27 cellular contexts compared by ENCODE assay signal in the genomic region with DNA sequence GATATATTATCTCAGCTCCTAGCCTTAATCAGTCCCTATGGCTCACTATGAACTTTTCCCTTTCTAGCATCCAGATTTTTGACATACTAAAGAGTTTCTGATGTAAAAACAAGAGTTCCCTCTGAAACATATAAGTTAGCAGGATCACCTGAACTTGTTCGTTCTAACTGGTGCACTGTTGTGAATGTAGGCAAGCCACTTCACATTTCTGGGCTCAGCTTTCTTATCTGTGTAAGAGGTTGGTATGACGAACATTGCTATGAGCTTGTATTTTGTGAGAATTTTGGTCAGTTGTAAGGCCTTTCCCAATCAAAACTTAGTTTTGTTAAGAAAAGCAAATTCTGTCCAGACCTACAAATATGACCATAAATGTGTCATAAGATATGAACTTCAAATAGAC. TPM values are rescaled to one million over a fixed set of nuclear protein-coding genes. Genes with fewer than 3 reads are reported as not detected.
"Had no signal": no experiment of that assay in that cellular context is flagged by ENCODE, and none has a peak within 500 bp of the region (broad histone marks: within the 10 kb centered on the region; RNA-seq: fewer than 3 reads in every experiment).

No MANE protein-coding gene starts in this region.

- H3K4me3 ChIP-seq: esophagus muscularis mucosa, gastrocnemius medialis, lung, ovary, sigmoid colon, tibial nerve had no signal

- H3K9me3 ChIP-seq: esophagus muscularis mucosa, gastrocnemius medialis, neutrophil, ovary, sigmoid colon, tibial nerve had no signal

- ATAC-seq: activated CD4-positive, alpha-beta T cell treated with anti-CD3 and anti-CD28 coated beads for 36 hours; activated CD8-positive, alpha-beta memory T cell treated with anti-CD3 and anti-CD28 coated beads, Interleukin-2, amount 10 ng/mL, durations not matched to agents 7 days and 5 days; activated CD8-positive, alpha-beta T cell treated with anti-CD3 and anti-CD28 coated beads, Interleukin-2, amount 10 ng/mL, durations not matched to agents 7 days and 5 days; activated naive CD4-positive, alpha-beta T cell treated with anti-CD3 and anti-CD28 coated beads, Interleukin-2, amount 50 U/mL, for 72 hours; gastrocnemius medialis; left lobe of liver; stimulated activated effector memory CD8-positive, alpha-beta T cell treated with anti-CD3 and anti-CD28 coated beads, Interleukin-12 subunit alpha, Interleukin-12 subunit beta, amount 100 ng/mL, for 72 hours; stimulated activated naive CD8-positive, alpha-beta T cell treated with anti-CD3 and anti-CD28 coated beads, Interleukin-15, amount 100 ng/mL, for 72 hours had no signal

- H3K36me3 ChIP-seq: esophagus muscularis mucosa, gastrocnemius medialis, neutrophil, ovary, sigmoid colon, tibial nerve had no signal

- H3K27ac ChIP-seq: esophagus muscularis mucosa, gastrocnemius medialis, neutrophil, ovary, sigmoid colon, tibial nerve had no signal

- DNase-seq: activated CD4-positive, alpha-beta T cell treated with anti-CD3 and anti-CD28 coated beads for 36 hours; activated CD4-positive, CD25-positive, alpha-beta regulatory T cell; activated CD8-positive, alpha-beta memory T cell treated with anti-CD3 and anti-CD28 coated beads, Interleukin-2, amount 10 ng/mL, durations not matched to agents 7 days and 5 days; activated CD8-positive, alpha-beta T cell treated with anti-CD3 and anti-CD28 coated beads, Interleukin-2, amount 10 ng/mL, durations not matched to agents 7 days and 5 days; activated naive CD4-positive, alpha-beta T cell; activated T-cell treated with anti-CD3 and anti-CD28 coated beads, Interleukin-2, amount 50 U/mL, for 48 hours; amniotic stem cell; effector CD4-positive, alpha-beta T cell; gastrocnemius medialis; hypothalamus; immature natural killer cell; kidney glomerular epithelial cell; mesendoderm; nephron progenitor cell; ovary; sigmoid colon; small intestine; stimulated activated CD4-positive, alpha-beta T cell treated with anti-CD3 and anti-CD28 coated beads, Interleukin-4, amount 100 ng/mL, for 24 hours; stimulated activated naive CD8-positive, alpha-beta T cell treated with anti-CD3 and anti-CD28 coated beads, Interleukin-15, amount 100 ng/mL, for 72 hours; substantia nigra had no signal

- FAIRE-seq: small intestine had no signal

- H3K27me3 ChIP-seq: esophagus muscularis mucosa, gastrocnemius medialis, neutrophil, ovary, sigmoid colon, tibial nerve had no signal

- H3K4me1 ChIP-seq: gastrocnemius medialis had no signal

RNA-seq across cellular contexts. Expression of a gene that starts 46.1 kb away (rescaled TPM):
- polyA plus RNA-seq: immature natural killer cell had no signal
